Comparison of ENCODE assay signal across 1 cellular context in the genomic region with DNA sequence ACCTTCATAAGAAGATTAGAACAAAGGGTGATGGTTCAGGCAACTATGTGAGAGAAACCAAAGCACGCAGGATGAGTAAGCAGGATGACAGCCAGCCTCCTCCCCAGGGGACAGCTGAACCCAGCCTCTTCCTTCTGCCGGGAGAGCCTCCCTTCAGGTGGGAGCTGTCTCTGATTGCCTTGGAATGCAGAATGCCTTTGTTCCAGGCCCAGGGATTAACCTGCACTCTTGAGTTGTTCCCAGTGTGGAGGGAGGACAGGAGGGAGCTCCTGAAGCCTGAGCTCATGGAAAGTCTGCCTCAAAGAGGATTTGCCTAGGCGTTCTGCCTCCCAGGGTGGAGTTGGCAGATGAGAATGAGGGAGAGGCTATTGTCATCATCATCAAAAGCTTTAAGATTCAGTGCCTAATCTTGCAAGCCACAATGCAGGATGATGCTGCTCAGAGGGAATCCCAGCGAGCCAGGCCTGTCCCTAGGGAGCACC.
TF ChIP-seq lines count a peak whose summit lies in the region.

No MANE protein-coding gene starts in this region.

TF ChIP-seq in Ishikawa, 13 proteins besides CTCF, POLR2A, EP300 and RAD21 (continued from another document):
- TF ChIP-seq, protein P1, sequence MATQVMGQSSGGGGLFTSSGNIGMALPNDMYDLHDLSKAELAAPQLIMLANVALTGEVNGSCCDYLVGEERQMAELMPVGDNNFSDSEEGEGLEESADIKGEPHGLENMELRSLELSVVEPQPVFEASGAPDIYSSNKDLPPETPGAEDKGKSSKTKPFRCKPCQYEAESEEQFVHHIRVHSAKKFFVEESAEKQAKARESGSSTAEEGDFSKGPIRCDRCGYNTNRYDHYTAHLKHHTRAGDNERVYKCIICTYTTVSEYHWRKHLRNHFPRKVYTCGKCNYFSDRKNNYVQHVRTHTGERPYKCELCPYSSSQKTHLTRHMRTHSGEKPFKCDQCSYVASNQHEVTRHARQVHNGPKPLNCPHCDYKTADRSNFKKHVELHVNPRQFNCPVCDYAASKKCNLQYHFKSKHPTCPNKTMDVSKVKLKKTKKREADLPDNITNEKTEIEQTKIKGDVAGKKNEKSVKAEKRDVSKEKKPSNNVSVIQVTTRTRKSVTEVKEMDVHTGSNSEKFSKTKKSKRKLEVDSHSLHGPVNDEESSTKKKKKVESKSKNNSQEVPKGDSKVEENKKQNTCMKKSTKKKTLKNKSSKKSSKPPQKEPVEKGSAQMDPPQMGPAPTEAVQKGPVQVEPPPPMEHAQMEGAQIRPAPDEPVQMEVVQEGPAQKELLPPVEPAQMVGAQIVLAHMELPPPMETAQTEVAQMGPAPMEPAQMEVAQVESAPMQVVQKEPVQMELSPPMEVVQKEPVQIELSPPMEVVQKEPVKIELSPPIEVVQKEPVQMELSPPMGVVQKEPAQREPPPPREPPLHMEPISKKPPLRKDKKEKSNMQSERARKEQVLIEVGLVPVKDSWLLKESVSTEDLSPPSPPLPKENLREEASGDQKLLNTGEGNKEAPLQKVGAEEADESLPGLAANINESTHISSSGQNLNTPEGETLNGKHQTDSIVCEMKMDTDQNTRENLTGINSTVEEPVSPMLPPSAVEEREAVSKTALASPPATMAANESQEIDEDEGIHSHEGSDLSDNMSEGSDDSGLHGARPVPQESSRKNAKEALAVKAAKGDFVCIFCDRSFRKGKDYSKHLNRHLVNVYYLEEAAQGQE (IDR thresholded peaks at IDR 0.05; ENCODE audit: low read depth) = no peak
- TF ChIP-seq CREB1 (IDR thresholded peaks at IDR 0.05; ENCODE audit: low read depth) = no peak
- TF ChIP-seq, protein P2, sequence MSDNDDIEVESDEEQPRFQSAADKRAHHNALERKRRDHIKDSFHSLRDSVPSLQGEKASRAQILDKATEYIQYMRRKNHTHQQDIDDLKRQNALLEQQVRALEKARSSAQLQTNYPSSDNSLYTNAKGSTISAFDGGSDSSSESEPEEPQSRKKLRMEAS (IDR thresholded peaks at IDR 0.05) = peak; percentile 41; the same call in 1 of the 2 replicates
